Comparison of ENCODE assay signal across 27 cellular contexts in the genomic region with DNA sequence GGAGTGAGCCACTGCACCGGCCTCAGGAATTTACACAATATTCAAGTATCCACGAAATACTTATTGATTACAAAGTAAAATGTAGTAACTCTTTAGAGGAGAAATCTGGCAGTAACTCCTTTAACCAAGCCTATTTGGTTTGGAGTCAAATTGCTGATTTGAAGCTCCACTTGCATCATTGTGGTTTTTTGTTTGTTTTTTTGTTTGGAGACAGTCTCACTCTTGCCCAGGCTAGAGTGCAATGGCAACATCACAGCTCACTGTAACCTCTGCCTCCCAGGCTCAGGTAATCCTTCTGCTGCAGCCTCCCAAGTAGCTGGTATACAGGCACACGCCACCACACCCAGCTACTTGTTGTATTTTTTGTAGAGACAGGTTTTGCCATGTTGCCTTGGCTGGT. TPM values are rescaled to one million over a fixed set of nuclear protein-coding genes. Genes with fewer than 3 reads are reported as not detected.
"Had no signal": no experiment of that assay in that cellular context is flagged by ENCODE, and none has a peak within 500 bp of the region (broad histone marks: within the 10 kb centered on the region; RNA-seq: fewer than 3 reads in every experiment).

No MANE protein-coding gene starts in this region.

- ATAC-seq: activated CD4-positive, alpha-beta T cell treated with anti-CD3 and anti-CD28 coated beads for 36 hours; activated T-cell treated with anti-CD3 and anti-CD28 coated beads, Interleukin-2, amount 50 U/mL, for 4 hours; activated T-helper 17 cell treated with anti-CD3 and anti-CD28 coated beads, Interleukin-2, amount 50 U/mL, for 72 hours; body of pancreas; effector memory CD8-positive, alpha-beta T cell had no signal

- H3K27ac Mint-ChIP-seq: activated CD4-positive, alpha-beta memory T cell treated with anti-CD3 and anti-CD28 coated beads, Interleukin-2, amount 10 ng/mL, durations not matched to agents 7 days and 5 days; activated CD4-positive, alpha-beta T cell treated with anti-CD3 and anti-CD28 coated beads for 36 hours; activated CD4-positive, alpha-beta T cell treated with anti-CD3 and anti-CD28 coated beads, Interleukin-2, amount 10 ng/mL, durations not matched to agents 24 days and 14 days; activated naive CD8-positive, alpha-beta T cell; activated T-helper 17 cell treated with anti-CD3 and anti-CD28 coated beads, Interleukin-2, amount 50 U/mL, for 72 hours; effector memory CD8-positive, alpha-beta T cell had no signal

- H3K4me3 ChIP-seq: body of pancreas, esophagus muscularis mucosa had no signal

- H3K9me3 Mint-ChIP-seq: activated CD4-positive, alpha-beta memory T cell treated with anti-CD3 and anti-CD28 coated beads, Interleukin-2, amount 10 ng/mL, durations not matched to agents 7 days and 5 days; activated CD4-positive, alpha-beta T cell treated with anti-CD3 and anti-CD28 coated beads, Interleukin-2, amount 10 ng/mL, durations not matched to agents 24 days and 14 days; activated T-cell treated with anti-CD3 and anti-CD28 coated beads, Interleukin-2, amount 50 U/mL, for 4 hours; activated T-helper 17 cell treated with anti-CD3 and anti-CD28 coated beads, Interleukin-2, amount 50 U/mL, for 72 hours; effector memory CD8-positive, alpha-beta T cell had no signal

- H3K4me1 Mint-ChIP-seq: activated CD4-positive, alpha-beta memory T cell treated with anti-CD3 and anti-CD28 coated beads, Interleukin-2, amount 10 ng/mL, durations not matched to agents 7 days and 5 days; activated CD4-positive, alpha-beta T cell treated with anti-CD3 and anti-CD28 coated beads, Interleukin-2, amount 10 ng/mL, durations not matched to agents 24 days and 14 days; activated T-helper 17 cell treated with anti-CD3 and anti-CD28 coated beads, Interleukin-2, amount 50 U/mL, for 72 hours had no signal

- H3K4me3 Mint-ChIP-seq: activated CD4-positive, alpha-beta memory T cell treated with anti-CD3 and anti-CD28 coated beads, Interleukin-2, amount 10 ng/mL, durations not matched to agents 7 days and 5 days; activated CD4-positive, alpha-beta T cell treated with anti-CD3 and anti-CD28 coated beads for 36 hours; activated CD4-positive, alpha-beta T cell treated with anti-CD3 and anti-CD28 coated beads, Interleukin-2, amount 10 ng/mL, durations not matched to agents 24 days and 14 days; activated naive CD8-positive, alpha-beta T cell; activated T-cell treated with anti-CD3 and anti-CD28 coated beads, Interleukin-2, amount 50 U/mL, for 4 hours; activated T-helper 17 cell treated with anti-CD3 and anti-CD28 coated beads, Interleukin-2, amount 50 U/mL, for 72 hours; effector memory CD8-positive, alpha-beta T cell had no signal

- H3K27me3 Mint-ChIP-seq: activated CD4-positive, alpha-beta T cell treated with anti-CD3 and anti-CD28 coated beads for 36 hours; activated naive CD8-positive, alpha-beta T cell; effector memory CD8-positive, alpha-beta T cell had no signal

- H3K9me3 ChIP-seq: body of pancreas, esophagus muscularis mucosa had no signal

- H3K36me3 ChIP-seq: esophagus muscularis mucosa had no signal

- H3K27ac ChIP-seq: body of pancreas, esophagus muscularis mucosa had no signal

- H3K27me3 ChIP-seq: body of pancreas, esophagus muscularis mucosa had no signal

- DNase-seq: activated CD4-positive, alpha-beta memory T cell treated with anti-CD3 and anti-CD28 coated beads, Interleukin-2, amount 10 ng/mL, durations not matched to agents 7 days and 5 days; activated CD4-positive, alpha-beta T cell treated with anti-CD3 and anti-CD28 coated beads for 36 hours; activated CD4-positive, alpha-beta T cell treated with anti-CD3 and anti-CD28 coated beads, Interleukin-2, amount 10 ng/mL, durations not matched to agents 24 days and 14 days; activated CD4-positive, alpha-beta T cell treated with anti-CD3 and anti-CD28 coated beads, Interleukin-2, amount 50 U/mL, for 4 hours; activated CD4-positive, CD25-positive, alpha-beta regulatory T cell; activated CD4-positive, CD25-positive, alpha-beta regulatory T cell treated with anti-CD3 and anti-CD28 coated beads, Interleukin-2, amount 50 U/mL, for 72 hours; activated effector memory CD4-positive, alpha-beta T cell treated with Interleukin-2 at 50 U/mL for 16 hours; activated gamma-delta T cell treated with Interleukin-2 at 50 U/mL for 16 hours; activated naive CD4-positive, alpha-beta T cell treated with anti-CD3 and anti-CD28 coated beads, Interleukin-2, amount 50 U/mL, for 16 hours; activated naive CD4-positive, alpha-beta T cell treated with Interleukin-2 at 50 U/mL for 16 hours; activated T-cell treated with anti-CD3 and anti-CD28 coated beads, Interleukin-2, amount 50 U/mL, for 4 hours; amygdala; aorta; body of pancreas; caudate nucleus; cortex of kidney; dermis blood vessel endothelial cell; effector CD4-positive, alpha-beta T cell; effector memory CD8-positive, alpha-beta T cell; erythroblast; foreskin fibroblast; head of caudate nucleus; T-helper 2 cell had no signal

RNA-seq across cellular contexts. Expression of a gene that starts 56.5 kb away (rescaled TPM):
- total RNA-seq: chondrocyte had no signal
